Comparison of ENCODE assay signal across 8 cellular contexts in genomic region chr15:78076231-78077052, GRCh38. TPM values are rescaled to one million over a fixed set of nuclear protein-coding genes. Genes with fewer than 3 reads are reported as not detected.
DNase-seq lines count a peak whose midpoint lies in the region; ATAC-seq and TF ChIP-seq lines count a peak whose summit lies in the region.

No MANE protein-coding gene starts in this region.

- no peak overlapping the region for H3K23ac ChIP-seq in mesendoderm (ENCODE audit: low read length)

- H3K4ac ChIP-seq in mesendoderm (ENCODE audit: low read depth, low read length): no peak overlapping the region

- WGBS in HUES64: 59% methylated on average over 16 of the region's 17 CpGs
- WGBS in mesendoderm (ENCODE audit: extremely low coverage, insufficient coverage, low lambda C conversion rate): no CpG with 5 or more reads among the region's 17 CpGs

- no peak overlapping the region for H2BK15ac ChIP-seq in mesendoderm (replicated peaks; ENCODE audit: low read depth)

- peaks cover 14% of the 10 kb centered on the region for H3K36me3 ChIP-seq in DND-41 (ENCODE audit: insufficient read depth, low read length)
- H3K36me3 ChIP-seq in HUES64 (ENCODE audit: insufficient read depth, low read length): no peaks in the 10 kb centered on the region
- no peaks in the 10 kb centered on the region for H3K36me3 ChIP-seq in mesendoderm (ENCODE audit: control insufficient read depth, insufficient read depth, low read length)
- no peaks in the 10 kb centered on the region for H3K36me3 ChIP-seq in uterus

- H3K4me2 ChIP-seq in DND-41 (ENCODE audit: insufficient read depth, low read length) (peak overlapping the region; percentile 99), mesendoderm (ENCODE audit: low read length) (peak overlapping the region; percentile 72)

- intact Hi-C loops in uterus (cut with DNase I; ENCODE audit: low total_unique reads): loop anchor here (10.0 kb wide), 1 partner anchor 72 kb away; no protein-coding TSS in a partner anchor

- peak overlapping the region; percentile 94 for H2AFZ ChIP-seq in DND-41 (ENCODE audit: low read depth, low read length)

- TF ChIP-seq POLR2A in uterus (IDR thresholded peaks at IDR 0.05): no peak

- ATAC-seq in DND-41 (ENCODE audit: insufficient read depth, low read depth): peak; percentile 62

- peaks cover 43% of the 10 kb centered on the region for H3K4me1 ChIP-seq in DND-41 (ENCODE audit: insufficient read depth, low read length)
- peaks cover 19% of the 10 kb centered on the region for H3K4me1 ChIP-seq in HUES64 (ENCODE audit: insufficient read depth, low read length)
- H3K4me1 ChIP-seq in mesendoderm (ENCODE audit: control insufficient read depth, low read depth, low read length): peaks cover 9% of the 10 kb centered on the region
- peaks cover 0 to 7% of the 10 kb centered on the region in 2 donors for H3K4me1 ChIP-seq in uterus

- TF ChIP-seq CTCF in DND-41 (IDR thresholded peaks at IDR 0.05; ENCODE audit: borderline replicate concordance, extremely low read depth, low read length, poor library complexity, severe bottlenecking) (peak; percentile 41), cardiac fibroblast (IDR thresholded peaks at IDR 0.05; ENCODE audit: low read depth, low read length) (peak; percentile 20), uterus (IDR thresholded peaks at IDR 0.05) (peak in 1 of 4 experiments; percentile 19)

- no peak overlapping the region for H2BK5ac ChIP-seq in mesendoderm (ENCODE audit: low read length)

- DNase-seq in DND-41 (peak; percentile 29), cardiac fibroblast (ENCODE audit: low read depth in 2 of 2) (peak in 1 of 2 donors; percentile 39), mesendoderm (peak; percentile 51), uterus (no peak), kidney tubule cell (ENCODE audit: low spot score) (no peak), NCI-H1694 treated with DMSO at 0.1 percent for 48 hours (lab: John Stamatoyannopoulos, UW) (no peak), UCSD-AML1 (lab: John Stamatoyannopoulos, UW; ENCODE audit: unreplicated experiment) (no peak)

- H3K9ac ChIP-seq in DND-41 (ENCODE audit: low read depth, low read length): peak overlapping the region; percentile 90
- H3K9ac ChIP-seq in HUES64 (ENCODE audit: low read depth, low read length): peak overlapping the region; percentile 61
- peak overlapping the region; percentile 65 for H3K9ac ChIP-seq in mesendoderm (ENCODE audit: low read length)

- no peak overlapping the region for H2BK120ac ChIP-seq in mesendoderm (ENCODE audit: low read depth, low read length)

- H3K9me3 ChIP-seq in DND-41 (ENCODE audit: insufficient read depth, low read length, severe bottlenecking) (no peaks in the 10 kb centered on the region), HUES64 (ENCODE audit: insufficient read depth, low read depth, low read length) (no peaks in the 10 kb centered on the region), uterus (no peaks in the 10 kb centered on the region)

- H3K79me1 ChIP-seq in mesendoderm (ENCODE audit: low read length): peaks cover 7% of the 10 kb centered on the region

- no peak overlapping the region for H4K5ac ChIP-seq in mesendoderm (ENCODE audit: low read length)

- H3K79me2 ChIP-seq in DND-41 (ENCODE audit: insufficient read depth, low read length) (peaks cover 57% of the 10 kb centered on the region), mesendoderm (ENCODE audit: control insufficient read depth, insufficient read depth, low read length) (peaks cover 2% of the 10 kb centered on the region)

- H2AK5ac ChIP-seq in mesendoderm (ENCODE audit: low read length): no peak overlapping the region

- peak overlapping the region; percentile 98 to 100 for H3K4me3 ChIP-seq in DND-41 (ENCODE audit: low read depth in 1 of 2, low read length in 2 of 2)
- peak overlapping the region; percentile 82 for H3K4me3 ChIP-seq in HUES64 (ENCODE audit: low read length)
- peak overlapping the region; percentile 72 to 87 for H3K4me3 ChIP-seq in cardiac fibroblast (replicated peaks in 1 of 2; ENCODE audit: low read depth in 2 of 2, low read length in 2 of 2)
- peak overlapping the region; percentile 79 for H3K4me3 ChIP-seq in mesendoderm (ENCODE audit: low read length)
- H3K4me3 ChIP-seq in uterus: peak overlapping the region; percentile 41 to 96

- H3K27me3 ChIP-seq in DND-41 (ENCODE audit: insufficient read depth, low read length, poor library complexity) (no peaks in the 10 kb centered on the region), HUES64 (ENCODE audit: insufficient read depth, low read length) (no peaks in the 10 kb centered on the region), mesendoderm (ENCODE audit: insufficient read depth, low read length, poor library complexity) (no peaks in the 10 kb centered on the region), uterus (no peaks in the 10 kb centered on the region)

- H4K20me1 ChIP-seq in DND-41 (ENCODE audit: insufficient read depth, low read length): peaks cover 14% of the 10 kb centered on the region; the same call in 1 of the 2 replicates

- H3K18ac ChIP-seq in mesendoderm (ENCODE audit: low read length): no peak overlapping the region

- H3K27ac ChIP-seq in DND-41 (ENCODE audit: low read length) (peak overlapping the region; percentile 89), HUES64 (ENCODE audit: low read depth, low read length) (no peak overlapping the region), mesendoderm (ENCODE audit: low read depth, low read length) (no peak overlapping the region), uterus (peak overlapping the region; percentile 88 to 95)

- peak overlapping the region; percentile 94 for H3K56ac ChIP-seq in mesendoderm (ENCODE audit: low read length)

- no peak overlapping the region for H4K8ac ChIP-seq in mesendoderm (ENCODE audit: low read depth, low read length)

RNA-seq across cellular contexts. Expression of gene TBC1D2B, which starts 1.1 kb away (rescaled TPM):
- polyA plus RNA-seq in HUES64 (2013, experiment 1 of 2): 8.7 TPM
- 10.8 TPM for polyA plus RNA-seq in HUES64 (2013, experiment 2 of 2)
- 5.2 TPM for polyA plus RNA-seq in mesendoderm (2013, experiment 1 of 2)
- polyA plus RNA-seq in mesendoderm (2013, experiment 2 of 2): 5.4 TPM
- total RNA-seq in uterus: 10 to 100 TPM; 27.7 to 89.0 (median 57.9) TPM

RNA-seq across cellular contexts. Expression of gene SH2D7, which starts 15.9 kb away (rescaled TPM):
- polyA plus RNA-seq in HUES64 (2013, experiment 1 of 2): not detected
- polyA plus RNA-seq in HUES64 (2013, experiment 2 of 2): not detected
- not detected for polyA plus RNA-seq in mesendoderm (2013, experiment 1 of 2)
- not detected for polyA plus RNA-seq in mesendoderm (2013, experiment 2 of 2)
- total RNA-seq in uterus: not detected

RNA-seq across cellular contexts. Expression of gene CIB2, which starts 54.8 kb away (rescaled TPM):
- 39.1 TPM for polyA plus RNA-seq in HUES64 (2013, experiment 1 of 2)
- 45.7 TPM for polyA plus RNA-seq in HUES64 (2013, experiment 2 of 2)
- polyA plus RNA-seq in mesendoderm (2013, experiment 1 of 2): 25.5 TPM
- 26.6 TPM for polyA plus RNA-seq in mesendoderm (2013, experiment 2 of 2)
- 10 to 100 TPM in 2 of 4 donors, 1 to 10 TPM in 2; 4.4 to 11.3 (median 7.8) TPM for total RNA-seq in uterus

Comparison
In these comparisons a context has a peak if more than half of its experiments do, and no peak if none do; other contexts are left out.
1. DNase-seq: peak in DND-41 (single experiment) and mesendoderm (single experiment); none in uterus (0 of 2), kidney tubule cell (single experiment), NCI-H1694 treated with DMSO at 0.1 percent for 48 hours (single experiment) and UCSD-AML1 (single experiment).
2. H3K27ac ChIP-seq: peak in DND-41 (single experiment) and uterus (2 of 2); none in HUES64 (single experiment) and mesendoderm (single experiment).
3. Peak in every context shown above with its lines, with median percentiles within 50 percentile points of each other: H3K4me3 ChIP-seq and H3K9ac ChIP-seq.